Comparison of ENCODE assay signal across 17 cellular contexts in the genomic region with DNA sequence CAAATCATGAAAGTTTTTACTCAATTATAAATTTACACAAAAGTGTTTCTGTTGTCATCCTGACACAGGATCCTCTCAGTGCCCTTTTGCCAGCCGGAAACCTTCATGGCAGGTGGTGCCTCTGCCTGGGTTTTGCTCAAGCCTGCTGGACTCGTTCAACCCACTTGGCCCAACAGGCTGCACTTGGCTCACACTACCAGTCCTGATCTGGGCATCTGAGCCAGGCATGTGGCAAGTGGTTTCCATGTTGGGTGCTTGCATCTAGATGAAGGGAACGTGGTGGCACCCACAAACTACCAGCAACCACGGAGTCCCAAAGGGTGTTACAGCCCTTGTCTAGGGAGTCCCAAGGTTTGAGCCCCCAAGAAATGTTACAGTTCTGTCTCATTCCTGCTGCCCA.
DNase-seq lines count a peak whose midpoint lies in the region; ATAC-seq and TF ChIP-seq lines count a peak whose summit lies in the region.
"Had no signal": no experiment of that assay in that cellular context is flagged by ENCODE, and none has a peak within 500 bp of the region (broad histone marks: within the 10 kb centered on the region; RNA-seq: fewer than 3 reads in every experiment).

No MANE protein-coding gene starts in this region.

- H3K36me3 ChIP-seq in ascending aorta (no peaks in the 10 kb centered on the region), gastroesophageal sphincter (no peaks in the 10 kb centered on the region)
- H3K36me3 ChIP-seq: SJCRH30 had no signal

- no peaks in the 10 kb centered on the region for H3K36me3 Mint-ChIP-seq in activated naive CD8-positive, alpha-beta T cell treated with anti-CD3 and anti-CD28 coated beads, Interleukin-2, amount 50 U/mL, for 24 hours (ENCODE audit: low read depth)

- DNase-seq in Right ventricle myocardium superior (peak; percentile 39), left ventricle myocardium superior (no peak), ascending aorta (ENCODE audit: low spot score in 2 of 2) (peak in 1 of 2 donors; percentile 60), posterior vena cava (ENCODE audit: low spot score) (peak; percentile 62)
- no peak for DNase-seq in activated naive CD8-positive, alpha-beta T cell treated with anti-CD3 and anti-CD28 coated beads, Interleukin-2, amount 50 U/mL, for 24 hours
- DNase-seq: DMS 273 treated with DMSO at 0.1 percent for 48 hours, KBM-7, NCI-H146, NCI-H2081, NCI-H526 treated with DMSO at 0.1 percent for 48 hours, PC-3 had no signal

- H3K4me3 Mint-ChIP-seq in activated naive CD8-positive, alpha-beta T cell treated with anti-CD3 and anti-CD28 coated beads, Interleukin-2, amount 50 U/mL, for 24 hours: no peak overlapping the region

- WGBS in gastroesophageal sphincter (ENCODE audit: low coverage in 1 of 2), 2 donors: 86 to 92% methylated on average over 1 to 2 of the region's 4 CpGs

- H3K4me3 ChIP-seq in ascending aorta (no peak overlapping the region), gastroesophageal sphincter (no peak overlapping the region)
- H3K4me3 ChIP-seq: A549, SJCRH30 had no signal

- no peaks in the 10 kb centered on the region for H3K4me1 Mint-ChIP-seq in activated naive CD8-positive, alpha-beta T cell treated with anti-CD3 and anti-CD28 coated beads, Interleukin-2, amount 50 U/mL, for 24 hours

- H3K4me1 ChIP-seq in ascending aorta (peaks cover 7 to 23% of the 10 kb centered on the region in 2 donors), gastroesophageal sphincter (peaks cover 0 to 13% (median 0%) of the 10 kb centered on the region in 3 donors)
- H3K4me1 ChIP-seq: A549, SJCRH30 had no signal

- TF ChIP-seq CTCF in ascending aorta (IDR thresholded peaks at IDR 0.05) (no peak), gastroesophageal sphincter (IDR thresholded peaks at IDR 0.05) (no peak)

- no peak for TF ChIP-seq EP300 in gastroesophageal sphincter (IDR thresholded peaks at IDR 0.05)

- no peaks in the 10 kb centered on the region for H3K9me3 ChIP-seq in ascending aorta
- H3K9me3 ChIP-seq in gastroesophageal sphincter: no peaks in the 10 kb centered on the region
- H3K9me3 ChIP-seq: A549, SJCRH30 had no signal

- H3K9me3 Mint-ChIP-seq in activated naive CD8-positive, alpha-beta T cell treated with anti-CD3 and anti-CD28 coated beads, Interleukin-2, amount 50 U/mL, for 24 hours: no peaks in the 10 kb centered on the region

- H3K27ac Mint-ChIP-seq in activated naive CD8-positive, alpha-beta T cell treated with anti-CD3 and anti-CD28 coated beads, Interleukin-2, amount 50 U/mL, for 24 hours: no peak overlapping the region

- ATAC-seq in Right ventricle myocardium superior (ENCODE audit: poor library complexity) (no peak), left ventricle myocardium superior (no peak), gastroesophageal sphincter (no peak), GM18870 (IDR thresholded peaks at IDR 0.05; ENCODE audit: unreplicated experiment) (no peak)
- ATAC-seq in activated naive CD8-positive, alpha-beta T cell treated with anti-CD3 and anti-CD28 coated beads, Interleukin-2, amount 50 U/mL, for 24 hours: no peak
- ATAC-seq: A549, PC-3 had no signal

- H3K27me3 Mint-ChIP-seq in activated naive CD8-positive, alpha-beta T cell treated with anti-CD3 and anti-CD28 coated beads, Interleukin-2, amount 50 U/mL, for 24 hours: no peaks in the 10 kb centered on the region

- no peak for TF ChIP-seq POLR2A in gastroesophageal sphincter (IDR thresholded peaks at IDR 0.05)

- intact Hi-C loops in Right ventricle myocardium superior (cut with DNase I): no loop called here
- intact Hi-C loops in left ventricle myocardium superior (cut with micrococcal nuclease): no loop called here
- intact Hi-C loops in ascending aorta (cut with DNase I): loop anchor here (2.0 kb wide), 1 partner anchor 17 kb away; no protein-coding TSS in a partner anchor
- intact Hi-C loops in posterior vena cava (cut with DNase I): no loop called here

- H3K27me3 ChIP-seq in ascending aorta (no peaks in the 10 kb centered on the region), gastroesophageal sphincter (no peaks in the 10 kb centered on the region)
- H3K27me3 ChIP-seq: SJCRH30 had no signal

- peak overlapping the region; percentile 67 to 71 for H3K27ac ChIP-seq in ascending aorta
- no peak overlapping the region for H3K27ac ChIP-seq in gastroesophageal sphincter
- H3K27ac ChIP-seq: A549, C4-2B, RWPE1, SJCRH30 had no signal

Comparison
In these comparisons a context has a peak if more than half of its experiments do, and no peak if none do; other contexts are left out.
1. DNase-seq: peak in Right ventricle myocardium superior (single experiment) and posterior vena cava (single experiment); none in left ventricle myocardium superior (single experiment) and activated naive CD8-positive, alpha-beta T cell treated with anti-CD3 and anti-CD28 coated beads, Interleukin-2, amount 50 U/mL, for 24 hours (single experiment).
2. H3K27ac ChIP-seq: peak in ascending aorta (2 of 2); none in gastroesophageal sphincter (0 of 4).